Comparison of ENCODE assay signal across 31 cellular contexts in genomic region chr1:157820299-157820698, GRCh38. TPM values are rescaled to one million over a fixed set of nuclear protein-coding genes. Genes with fewer than 3 reads are reported as not detected.
"Had no signal": no experiment of that assay in that cellular context is flagged by ENCODE, and none has a peak within 500 bp of the region (broad histone marks: within the 10 kb centered on the region; RNA-seq: fewer than 3 reads in every experiment).

No MANE protein-coding gene starts in this region.

- H3K9me3 Mint-ChIP-seq: dendritic cell treated with granulocyte-macrophage colony-stimulating factor and Interleukin-4, amounts not matched to agents 40 ng/mL and 50 ng/mL, for 4 days; endodermal cell; nephron; neural progenitor cell; stimulated activated memory B cell treated with anti-CD40 and anti-IgM and Interleukin-4, amounts not matched to agents 10 μg/mL and 1 μg/mL and 100 μg/mL, for 72 hours; stimulated activated naive CD8-positive, alpha-beta T cell treated with anti-CD3 and anti-CD28 coated beads, Interleukin-15, Interleukin-2, amounts not matched to agents 100 ng/mL and 50 ng/mL, for 24 hours had no signal

- H2AFZ ChIP-seq: neural progenitor cell had no signal

- H3K4me2 ChIP-seq: neural progenitor cell had no signal

- H3K27me3 ChIP-seq: colonic mucosa, gastrocnemius medialis, neural progenitor cell, sigmoid colon, thyroid gland had no signal

- ATAC-seq: gastrocnemius medialis, left ventricle myocardium superior, right cardiac atrium had no signal

- H3K9ac ChIP-seq: neural progenitor cell had no signal

- H3K36me3 ChIP-seq: colonic mucosa, gastrocnemius medialis, lower lobe of right lung, neural progenitor cell, prostate gland, sigmoid colon, thyroid gland had no signal

- H3K36me3 Mint-ChIP-seq: naive thymus-derived CD4-positive, alpha-beta T cell; neural progenitor cell; stimulated activated memory B cell treated with anti-CD40 and anti-IgM and Interleukin-4, amounts not matched to agents 10 μg/mL and 1 μg/mL and 100 μg/mL, for 72 hours had no signal

- H3K4me3 ChIP-seq: colonic mucosa, gastrocnemius medialis, lower lobe of right lung, mucosa of descending colon, neural progenitor cell, prostate gland, sigmoid colon, thyroid gland had no signal

- H3K4me3 Mint-ChIP-seq: dendritic cell treated with granulocyte-macrophage colony-stimulating factor and Interleukin-4, amounts not matched to agents 40 ng/mL and 50 ng/mL, for 4 days; endodermal cell; naive thymus-derived CD4-positive, alpha-beta T cell; nephron; neural progenitor cell; stimulated activated memory B cell treated with anti-CD40 and anti-IgM and Interleukin-4, amounts not matched to agents 10 μg/mL and 1 μg/mL and 100 μg/mL, for 72 hours; stimulated activated naive CD8-positive, alpha-beta T cell treated with anti-CD3 and anti-CD28 coated beads, Interleukin-15, Interleukin-2, amounts not matched to agents 100 ng/mL and 50 ng/mL, for 24 hours had no signal

- H3K27ac Mint-ChIP-seq: dendritic cell treated with granulocyte-macrophage colony-stimulating factor and Interleukin-4, amounts not matched to agents 40 ng/mL and 50 ng/mL, for 4 days; endodermal cell; naive thymus-derived CD4-positive, alpha-beta T cell; nephron; neural progenitor cell; stimulated activated memory B cell treated with anti-CD40 and anti-IgM and Interleukin-4, amounts not matched to agents 10 μg/mL and 1 μg/mL and 100 μg/mL, for 72 hours; stimulated activated naive CD8-positive, alpha-beta T cell treated with anti-CD3 and anti-CD28 coated beads, Interleukin-15, Interleukin-2, amounts not matched to agents 100 ng/mL and 50 ng/mL, for 24 hours had no signal

- H3K27me3 Mint-ChIP-seq: stimulated activated memory B cell treated with anti-CD40 and anti-IgM and Interleukin-4, amounts not matched to agents 10 μg/mL and 1 μg/mL and 100 μg/mL, for 72 hours had no signal

- H3K27ac ChIP-seq: colonic mucosa, epithelial cell of prostate, gastrocnemius medialis, lower lobe of right lung, neural progenitor cell, prostate gland, sigmoid colon, thyroid gland had no signal

- H3K4me1 ChIP-seq: colonic mucosa, gastrocnemius medialis, lower lobe of right lung, neural progenitor cell, prostate gland, sigmoid colon, thyroid gland had no signal

- H3K4me1 Mint-ChIP-seq: endodermal cell; naive thymus-derived CD4-positive, alpha-beta T cell; nephron; neural progenitor cell had no signal

- DNase-seq: colonic mucosa; effector CD8-positive, alpha-beta T cell; endodermal cell; foreskin fibroblast; gastrocnemius medialis; head of caudate nucleus; left ventricle myocardium superior; lower lobe of right lung; mucosa of descending colon; naive thymus-derived CD4-positive, alpha-beta T cell; nucleus accumbens; right cardiac atrium; sigmoid colon; stimulated activated CD4-positive, alpha-beta T cell treated with anti-CD3 and anti-CD28 coated beads, Interleukin-4, amount 100 ng/mL, for 4 hours; thyroid gland; trophoblast cell had no signal

- H3K9me3 ChIP-seq: colonic mucosa, gastrocnemius medialis, lower lobe of right lung, mucosa of descending colon, prostate gland, sigmoid colon, thyroid gland had no signal

RNA-seq across cellular contexts. Expression of gene FCRL1, which starts 0.4 kb away (rescaled TPM):
- total RNA-seq: chondrocyte, endodermal cell, gastrocnemius medialis, glomerular endothelial cell, left ventricle myocardium superior, osteocyte, renal cortical epithelial cell, right cardiac atrium, sigmoid colon, thyroid gland had no signal
- polyA plus RNA-seq: keratinocyte, right cardiac atrium had no signal

RNA-seq across cellular contexts. Expression of gene CD5L, which starts 21.3 kb away (rescaled TPM):
- total RNA-seq: chondrocyte; colonic mucosa; endodermal cell; esophagus mucosa; gastrocnemius medialis; glomerular endothelial cell; naive thymus-derived CD4-positive, alpha-beta T cell; osteocyte; prostate gland; renal cortical epithelial cell; sigmoid colon; skeletal muscle tissue; thyroid gland; ureter had no signal
- polyA plus RNA-seq: keratinocyte; naive thymus-derived CD4-positive, alpha-beta T cell had no signal

RNA-seq across cellular contexts. Expression of gene FCRL2, which starts 43.4 kb away (rescaled TPM):
- total RNA-seq: chondrocyte, endodermal cell, glomerular endothelial cell, left ventricle myocardium superior, osteocyte, prostate gland, renal cortical epithelial cell, right cardiac atrium, sigmoid colon, skeletal muscle tissue, thyroid gland had no signal
- polyA plus RNA-seq: keratinocyte, right cardiac atrium had no signal
